24 cellular contexts compared by ENCODE assay signal in the genomic region with DNA sequence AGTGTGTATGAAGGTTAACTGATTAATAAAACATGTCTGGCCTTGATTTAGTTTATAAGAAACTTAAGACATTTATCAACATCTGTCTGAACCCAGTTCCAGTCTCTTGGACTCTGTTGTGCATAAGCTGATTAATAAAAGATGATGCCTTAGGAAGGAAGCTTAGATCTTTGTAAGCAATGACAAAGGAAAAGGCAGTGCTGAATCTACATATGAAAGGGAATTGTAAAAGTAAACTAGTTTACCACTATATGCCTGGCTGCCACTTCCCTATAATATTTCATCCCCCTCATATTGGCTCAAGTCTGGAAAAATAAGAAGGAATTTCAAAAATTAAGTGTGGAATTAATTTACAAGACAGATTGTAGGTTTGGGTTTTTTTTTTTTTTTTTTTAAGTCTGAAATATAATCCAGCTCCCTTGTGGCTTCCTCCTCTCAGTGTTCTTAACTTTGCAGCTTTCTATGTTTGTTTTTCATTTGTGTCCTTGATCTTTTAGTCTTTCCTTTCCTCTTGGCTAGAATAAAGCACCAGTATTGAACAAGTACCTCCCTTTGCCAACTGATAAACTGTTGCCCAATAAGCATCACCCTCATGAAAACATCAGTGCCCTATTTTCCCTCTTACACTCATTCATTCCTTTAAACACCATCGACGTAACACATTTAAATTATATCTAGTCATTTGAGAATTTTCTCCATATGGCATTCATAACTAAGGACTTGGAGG.
DNase-seq lines count a peak whose midpoint lies in the region; ATAC-seq, FAIRE-seq and TF ChIP-seq lines count a peak whose summit lies in the region.
"Had no signal": no experiment of that assay in that cellular context is flagged by ENCODE, and none has a peak within 500 bp of the region (broad histone marks: within the 10 kb centered on the region; RNA-seq: fewer than 3 reads in every experiment).

No MANE protein-coding gene starts in this region.

- H3K9me3 ChIP-seq in pancreas, result no peaks in the 10 kb centered on the region
- no peaks in the 10 kb centered on the region for H3K9me3 ChIP-seq in effector memory CD4-positive, alpha-beta T cell (ENCODE audit: control insufficient read depth, low read length)
- H3K9me3 ChIP-seq: HAP-1 had no signal

- H3K4me1 ChIP-seq in pancreas, result peaks cover 12 to 20% (median 20%) of the 10 kb centered on the region in 3 donors
- H3K4me1 ChIP-seq in effector memory CD4-positive, alpha-beta T cell (ENCODE audit: control insufficient read depth, insufficient read depth, low read length, poor library complexity, severe bottlenecking), result no peaks in the 10 kb centered on the region
- H3K4me1 ChIP-seq: HAP-1 had no signal

- H3K27me3 ChIP-seq in pancreas, result no peaks in the 10 kb centered on the region
- H3K27me3 ChIP-seq in effector memory CD4-positive, alpha-beta T cell (replicated peaks; ENCODE audit: control insufficient read depth, insufficient read depth, low read length, poor library complexity, severe bottlenecking), result no peaks in the 10 kb centered on the region

- intact Hi-C loops in pancreas (cut with DNase I), result no loop called here

- WGBS in pancreas, 2 donors, result 13 to 17% methylated on average over 2 of the region's 2 CpGs

- H3K4me3 ChIP-seq in HFF-Myc (replicated peaks; ENCODE audit: low read depth, low read length) (no peak overlapping the region), pancreas (no peak overlapping the region)
- no peak overlapping the region for H3K4me3 ChIP-seq in effector memory CD4-positive, alpha-beta T cell (ENCODE audit: insufficient read depth, low read depth, low read length, poor library complexity, severe bottlenecking)
- H3K4me3 ChIP-seq: GM23248, HAP-1 had no signal

- no peaks in the 10 kb centered on the region for H3K36me3 ChIP-seq in pancreas
- no peaks in the 10 kb centered on the region for H3K36me3 ChIP-seq in effector memory CD4-positive, alpha-beta T cell (ENCODE audit: control insufficient read depth, insufficient read depth, low read length)
- H3K36me3 ChIP-seq: HAP-1 had no signal

- DNase-seq in D721Med (ENCODE audit: insufficient read length, low spot score) (no peak), HFF-Myc (ENCODE audit: extremely low read depth, low read depth) (peak; percentile 27), fibroblast of the conjunctiva (ENCODE audit: low read depth) (peak; percentile 50), pancreas (no peak), iPS-NIHi11 (ENCODE audit: low spot score) (no peak)
- DNase-seq in effector memory CD4-positive, alpha-beta T cell, result no peak
- DNase-seq: CD8-positive, alpha-beta T cell; GM23248; KBM-7; MV-4-11; NCI-H1105; NCI-H2029; NCI-H2227 treated with DMSO at 0.1 percent for 48 hours; NCI-H526 treated with DMSO at 0.1 percent for 48 hours; SHP77; T-helper 1 cell had no signal

- peak; percentile 41 for FAIRE-seq in D721Med (lab: Jason Lieb, UNC)
- no peak for FAIRE-seq in pancreas (lab: Jason Lieb, UNC)
- FAIRE-seq: A204.1, GM18507, HTR-8/SVneo had no signal

- TF ChIP-seq CTCF in D721Med (IDR thresholded peaks at IDR 0.05; ENCODE audit: insufficient read depth, missing control alignments) (no peak), HFF-Myc (IDR thresholded peaks at IDR 0.05; ENCODE audit: low read depth, low read length, missing control alignments) (no peak), pancreas (IDR thresholded peaks at IDR 0.05) (no peak)

- no peak overlapping the region for H3K27ac ChIP-seq in pancreas
- no peak overlapping the region for H3K27ac ChIP-seq in effector memory CD4-positive, alpha-beta T cell (ENCODE audit: insufficient read depth, low read length, poor library complexity, severe bottlenecking)
- H3K27ac ChIP-seq: C4-2B, GM23248, RWPE1 had no signal

- ATAC-seq in pancreas (peak; percentile 74 to 81 (median 79)), HG03342 (IDR thresholded peaks at IDR 0.05; ENCODE audit: unreplicated experiment) (no peak), HG02885 (IDR thresholded peaks at IDR 0.05; ENCODE audit: poor library complexity, unreplicated experiment) (no peak)
- ATAC-seq: CD8-positive, alpha-beta T cell had no signal

Comparison
In these comparisons a context has a peak if more than half of its experiments do, and no peak if none do; other contexts are left out.
1. DNase-seq: peak in HFF-Myc (single experiment) and fibroblast of the conjunctiva (single experiment); none in D721Med (single experiment), pancreas (0 of 6), effector memory CD4-positive, alpha-beta T cell (0 of 3) and iPS-NIHi11 (single experiment).
2. ATAC-seq: peak in pancreas (4 of 4); none in HG03342 (single experiment) and HG02885 (single experiment).